In genomic region chr3:18445421-18446066, GRCh38 we compare ENCODE assay signal across 8 cellular contexts. TPM values are rescaled to one million over a fixed set of nuclear protein-coding genes. Genes with fewer than 3 reads are reported as not detected.
DNase-seq lines count a peak whose midpoint lies in the region; ATAC-seq, FAIRE-seq and TF ChIP-seq lines count a peak whose summit lies in the region.

No MANE protein-coding gene starts in this region.

- no peaks in the 10 kb centered on the region for H3K9me1 ChIP-seq in keratinocyte (ENCODE audit: control insufficient read depth, extremely low read depth, insufficient read depth, low read length)

- H3K9me3 Mint-ChIP-seq in activated naive CD4-positive, alpha-beta T cell treated with anti-CD3 and anti-CD28 coated beads, Interleukin-2, amount 10 ng/mL, durations not matched to agents 7 days and 5 days, result peaks cover 19% of the 10 kb centered on the region

- peaks cover 58% of the 10 kb centered on the region for H3K27me3 ChIP-seq in DOHH2 (ENCODE audit: control insufficient read depth, low read length)
- H3K27me3 ChIP-seq in RWPE2 (ENCODE audit: insufficient read depth, poor library complexity, severe bottlenecking), result peaks cover 67% of the 10 kb centered on the region
- H3K27me3 ChIP-seq in keratinocyte (ENCODE audit: control insufficient read depth, extremely low read depth, insufficient read depth, low read length), result peaks cover 34% of the 10 kb centered on the region

- dilution Hi-C loops in keratinocyte (cut with MboI; ENCODE audit: extremely low pct_ligation_motif_present, low sequenced_read_pairs), result no loop called here

- peaks cover 32% of the 10 kb centered on the region for H3K4me1 Mint-ChIP-seq in activated naive CD4-positive, alpha-beta T cell treated with anti-CD3 and anti-CD28 coated beads, Interleukin-2, amount 10 ng/mL, durations not matched to agents 7 days and 5 days

- peak overlapping the region; percentile 70 for H3K4me3 ChIP-seq in DOHH2 (ENCODE audit: low read length)
- H3K4me3 ChIP-seq in HEK293 (ENCODE audit: low read depth, low read length), result peak overlapping the region; percentile 69
- H3K4me3 ChIP-seq in RWPE2 (ENCODE audit: severe bottlenecking), result no peak overlapping the region
- no peak overlapping the region for H3K4me3 ChIP-seq in keratinocyte (ENCODE audit: control insufficient read depth in 2 of 3, extremely low read depth in 1 of 3, insufficient read depth in 2 of 3, low read depth in 1 of 3, low read length in 3 of 3)

- H3K9me3 ChIP-seq in DOHH2 (ENCODE audit: control insufficient read depth, insufficient read depth, low read length) (peaks cover 6% of the 10 kb centered on the region; the same call in 1 of the 2 replicates), HEK293 (ENCODE audit: control insufficient read depth, insufficient read depth, low read depth, low read length) (no peaks in the 10 kb centered on the region), RWPE2 (ENCODE audit: severe bottlenecking) (no peaks in the 10 kb centered on the region), keratinocyte (ENCODE audit: control insufficient read depth, low read depth, low read length) (no peaks in the 10 kb centered on the region)

- no peak for FAIRE-seq in keratinocyte (lab: Jason Lieb, UNC)

- H3K79me2 ChIP-seq in DOHH2 (ENCODE audit: control insufficient read depth, low read length) (no peaks in the 10 kb centered on the region), keratinocyte (ENCODE audit: control insufficient read depth, insufficient read depth, low read length) (no peaks in the 10 kb centered on the region)

- H3F3A ChIP-seq in DOHH2 (ENCODE audit: control insufficient read depth, insufficient read depth), result 0 out of 2 replicates have a peak, but pooled peaks cover 5% of the 10 kb centered on the region

- ATAC-seq in RWPE2 (ENCODE audit: low read depth), result no peak

- CTCF ChIA-PET in HEK293 (lab: Yijun Ruan, JAX), result interaction anchor here (1.0 to 1.4 kb wide), 3 partner anchors 24 to 114 kb away, joined by 3 to 4 read pairs (median 3); no protein-coding TSS in a partner anchor
- CTCF ChIA-PET in activated naive CD4-positive, alpha-beta T cell treated with anti-CD3 and anti-CD28 coated beads, Interleukin-2, amount 10 ng/mL, durations not matched to agents 7 days and 5 days (lab: Charles Lee), result interaction anchor here (0.8 to 1.6 kb wide), 11 partner anchors 9 to 313 kb away, joined by 3 to 8 read pairs (median 3); partner anchors contain the start of gene SATB1

- no peaks in the 10 kb centered on the region for H3K36me3 ChIP-seq in DOHH2 (ENCODE audit: control insufficient read depth, low read length)
- H3K36me3 ChIP-seq in HEK293 (ENCODE audit: control insufficient read depth in 2 of 2, insufficient read depth in 1 of 2, low read length in 2 of 2), result no peaks in the 10 kb centered on the region
- no peaks in the 10 kb centered on the region for H3K36me3 ChIP-seq in RWPE2 (ENCODE audit: low read depth)
- H3K36me3 ChIP-seq in keratinocyte (ENCODE audit: control insufficient read depth in 2 of 2, extremely low read depth in 1 of 2, insufficient read depth in 2 of 2, low read length in 2 of 2), result no peaks in the 10 kb centered on the region

- H2AFZ ChIP-seq in keratinocyte (ENCODE audit: control insufficient read depth, low read length), result no peak overlapping the region

- peaks cover 6% of the 10 kb centered on the region for H3K27me3 Mint-ChIP-seq in activated naive CD4-positive, alpha-beta T cell treated with anti-CD3 and anti-CD28 coated beads, Interleukin-2, amount 10 ng/mL, durations not matched to agents 7 days and 5 days

- peak overlapping the region; percentile 96 for H3K4me3 Mint-ChIP-seq in activated naive CD4-positive, alpha-beta T cell treated with anti-CD3 and anti-CD28 coated beads, Interleukin-2, amount 10 ng/mL, durations not matched to agents 7 days and 5 days

- no peak overlapping the region for H3K9ac ChIP-seq in keratinocyte (ENCODE audit: control insufficient read depth, extremely low read depth, insufficient read depth, low read length)

- no peaks in the 10 kb centered on the region for H3K9me2 ChIP-seq in DOHH2 (replicated peaks; ENCODE audit: control insufficient read depth, low read length)

- H3K36me3 Mint-ChIP-seq in activated naive CD4-positive, alpha-beta T cell treated with anti-CD3 and anti-CD28 coated beads, Interleukin-2, amount 10 ng/mL, durations not matched to agents 7 days and 5 days, result peaks cover 66% of the 10 kb centered on the region

- H3K27ac ChIP-seq in DOHH2 (ENCODE audit: low read depth, low read length), result no peak overlapping the region
- H3K27ac ChIP-seq in HEK293 (ENCODE audit: extremely low read depth, low read depth, low read length), result peak overlapping the region; percentile 92; the same call in 1 of the 2 replicates
- no peak overlapping the region for H3K27ac ChIP-seq in RWPE2 (ENCODE audit: poor library complexity, severe bottlenecking)
- H3K27ac ChIP-seq in keratinocyte (ENCODE audit: control insufficient read depth, insufficient read depth, low read length), result no peak overlapping the region

- DNase-seq in RWPE2 (ENCODE audit: low spot score) (no peak), keratinocyte (ENCODE audit: low read depth, low spot score) (no peak), NCI-H2227 treated with DMSO at 0.1 percent for 48 hours (lab: John Stamatoyannopoulos, UW) (no peak), ACHN (no peak)
- DNase-seq in activated naive CD4-positive, alpha-beta T cell treated with anti-CD3 and anti-CD28 coated beads, Interleukin-2, amount 10 ng/mL, durations not matched to agents 7 days and 5 days, result peak; percentile 89
- peak; percentile 72 to 74 for DNase-seq in stimulated activated CD4-positive, alpha-beta T cell treated with anti-CD3 and anti-CD28 coated beads, Interleukin-2, amount 100 ng/mL, for 24 hours

- peak overlapping the region; percentile 81 for H3K4me2 ChIP-seq in DOHH2 (ENCODE audit: low read length)
- H3K4me2 ChIP-seq in keratinocyte (ENCODE audit: control insufficient read depth, extremely low read depth, insufficient read depth, low read depth, low read length), result peak overlapping the region; percentile 49

- TF ChIP-seq CTCF in DOHH2 (IDR thresholded peaks at IDR 0.05; ENCODE audit: low read depth, low read length, poor library complexity, severe bottlenecking), result peak; percentile 32
- TF ChIP-seq CTCF in HEK293 (tag by site-specific recombination; IDR thresholded peaks at IDR 0.05), result peak; percentile 91
- peak; percentile 32 for TF ChIP-seq CTCF in RWPE2 (IDR thresholded peaks at IDR 0.05; ENCODE audit: poor library complexity, severe bottlenecking)
- TF ChIP-seq CTCF in keratinocyte (optimal IDR thresholded peaks at IDR 0.05 in 1 of 3, IDR thresholded peaks at IDR 0.05 in 1 of 3, conservative IDR thresholded peaks at IDR 0.05 in 1 of 3; ENCODE audit: extremely low read depth in 1 of 3, insufficient read depth in 2 of 3, low read length in 3 of 3), result no peak

- H4K20me1 ChIP-seq in DOHH2 (ENCODE audit: control insufficient read depth, insufficient read depth, low read depth, low read length) (0 out of 2 replicates have a peak, but pooled peaks cover 3% of the 10 kb centered on the region), keratinocyte (ENCODE audit: control insufficient read depth, extremely low read depth, insufficient read depth, low read length) (no peaks in the 10 kb centered on the region)

- in situ Hi-C loops in ACHN (cut with HindIII; ENCODE audit: low pct_ligation_motif_present, low pct_unique_long_range_greater_than_20kb, low sequenced_read_pairs), result no loop called here

- POLR2A ChIA-PET in HEK293 (lab: Yijun Ruan, JAX), result interaction anchor here (0.9 kb wide), 1 partner anchor 16 kb away, joined by 3 read pairs; no protein-coding TSS in a partner anchor

- H3K27ac Mint-ChIP-seq in activated naive CD4-positive, alpha-beta T cell treated with anti-CD3 and anti-CD28 coated beads, Interleukin-2, amount 10 ng/mL, durations not matched to agents 7 days and 5 days, result peak overlapping the region; percentile 98

- H3K4me1 ChIP-seq in DOHH2 (ENCODE audit: control insufficient read depth, low read length) (peaks cover 34% of the 10 kb centered on the region), HEK293 (ENCODE audit: control insufficient read depth, insufficient read depth, low read length) (peaks cover 16% of the 10 kb centered on the region), RWPE2 (ENCODE audit: insufficient read depth, poor library complexity, severe bottlenecking) (peaks cover 3% of the 10 kb centered on the region), keratinocyte (ENCODE audit: control insufficient read depth, extremely low read depth, insufficient read depth, low read length) (peaks cover 7% of the 10 kb centered on the region)

TF ChIP-seq in HEK293, 187 proteins besides CTCF, POLR2A, EP300 and RAD21 (continues in another document):
- no peak for TF ChIP-seq ZNF341 (tag by site-specific recombination; IDR thresholded peaks at IDR 0.05; ENCODE audit: low read depth)
- 0 out of 2 replicates have a peak, but pooled peaks have one; percentile 67 for TF ChIP-seq ZBTB7A (tag by site-specific recombination; IDR thresholded peaks at IDR 0.05; ENCODE audit: low read depth)
- no peak for TF ChIP-seq ZNF362 (tag by site-specific recombination; IDR thresholded peaks at IDR 0.05)
- no peak for TF ChIP-seq OVOL3 (tag by site-specific recombination; IDR thresholded peaks at IDR 0.05)

RNA-seq across cellular contexts. Expression of gene SATB1, which starts 20.4 kb away (rescaled TPM):
- 7.8 to 9.0 TPM (median 9.0 TPM) in 3 replicates for polyA plus RNA-seq in keratinocyte
- 4.3 TPM for polyA plus RNA-seq in keratinocyte (2011; ENCODE audit: low read depth)
- 8.1 and 15.7 TPM in 2 replicates for polyA plus RNA-seq in keratinocyte (2011; cell fraction: cytosol; rRNA removed)
- polyA plus RNA-seq in keratinocyte (2011; cell fraction: nucleus; rRNA removed), result 22.9 and 25.0 TPM in 2 replicates
- 3.6 and 5.7 TPM in 2 replicates for polyA plus RNA-seq in keratinocyte (2012; ENCODE audit: low replicate concordance)
- polyA minus RNA-seq in keratinocyte, result 1.4 to 24.8 TPM (median 12.7 TPM) in 3 replicates
- polyA minus RNA-seq in keratinocyte (2011; cell fraction: cytosol; rRNA and poly(A)+ RNA removed), result 15.2 TPM
- 6.9 and 12.4 TPM in 2 replicates for polyA minus RNA-seq in keratinocyte (2011; cell fraction: nucleus; rRNA and poly(A)+ RNA removed)

Comparison
In these comparisons a context has a peak if more than half of its experiments do, and no peak if none do; other contexts are left out.
1. H3K4me3 ChIP-seq: peak in DOHH2 (single experiment) and HEK293 (single experiment); none in RWPE2 (single experiment) and keratinocyte (0 of 3).
2. CTCF ChIP-seq: peak in DOHH2 (single experiment), HEK293 (single experiment) and RWPE2 (single experiment); none in keratinocyte (0 of 3).
3. DNase-seq: peak in activated naive CD4-positive, alpha-beta T cell treated with anti-CD3 and anti-CD28 coated beads, Interleukin-2, amount 10 ng/mL, durations not matched to agents 7 days and 5 days (single experiment) and stimulated activated CD4-positive, alpha-beta T cell treated with anti-CD3 and anti-CD28 coated beads, Interleukin-2, amount 100 ng/mL, for 24 hours (2 of 2); none in RWPE2 (single experiment), keratinocyte (single experiment), NCI-H2227 treated with DMSO at 0.1 percent for 48 hours (single experiment) and ACHN (single experiment).